10 cellular contexts compared by ENCODE assay signal in genomic region chr19:29524912-29525870, GRCh38. TPM values are rescaled to one million over a fixed set of nuclear protein-coding genes. Genes with fewer than 3 reads are reported as not detected.
DNase-seq lines count a peak whose midpoint lies in the region; ATAC-seq and TF ChIP-seq lines count a peak whose summit lies in the region.
"Had no signal": no experiment of that assay in that cellular context is flagged by ENCODE, and none has a peak within 500 bp of the region (broad histone marks: within the 10 kb centered on the region; RNA-seq: fewer than 3 reads in every experiment).

No MANE protein-coding gene starts in this region.

- POLR2A ChIA-PET in naive thymus-derived CD4-positive, alpha-beta T cell (lab: Charles Lee), result no interaction called here

- no peak for TF ChIP-seq CTCF in esophagus squamous epithelium (IDR thresholded peaks at IDR 0.05)

- H3K36me3 ChIP-seq in BLaER1 (no peaks in the 10 kb centered on the region), HUES6 (ENCODE audit: control insufficient read depth, insufficient read depth, low read length) (no peaks in the 10 kb centered on the region), esophagus squamous epithelium (no peaks in the 10 kb centered on the region)
- H3K36me3 ChIP-seq in naive thymus-derived CD4-positive, alpha-beta T cell (ENCODE audit: control insufficient read depth in 2 of 3, insufficient read depth in 3 of 3, low read length in 3 of 3), result no peaks in the 10 kb centered on the region

- CTCF ChIA-PET in naive thymus-derived CD4-positive, alpha-beta T cell (lab: Charles Lee), result no interaction called here

- H3K9ac ChIP-seq in BLaER1 (no peak overlapping the region), HUES6 (ENCODE audit: low read length) (peak overlapping the region; percentile 16)

- DNase-seq in caudate nucleus (lab: John Stamatoyannopoulos, UW) (peak in 39 of 61 donors; percentile 27 to 77 (median 60)), esophagus squamous epithelium (lab: John Stamatoyannopoulos, UW) (no peak), DMS153 (lab: John Stamatoyannopoulos, UW) (no peak)
- DNase-seq in naive thymus-derived CD4-positive, alpha-beta T cell, result no peak
- DNase-seq in activated effector memory CD4-positive, alpha-beta T cell treated with anti-CD3 and anti-CD28 coated beads, Interleukin-2, amount 50 U/mL, for 16 hours, result no peak
- DNase-seq: COR-L47 had no signal

- H3K9me3 ChIP-seq in BLaER1, result peaks cover 12% of the 10 kb centered on the region
- H3K9me3 ChIP-seq in HUES6 (ENCODE audit: control insufficient read depth, insufficient read depth, low read depth, low read length), result no peaks in the 10 kb centered on the region
- H3K9me3 ChIP-seq in naive thymus-derived CD4-positive, alpha-beta T cell (ENCODE audit: control insufficient read depth in 2 of 3, low read length in 3 of 3), result no peaks in the 10 kb centered on the region
- no peaks in the 10 kb centered on the region for H3K9me3 ChIP-seq in esophagus squamous epithelium

- H3K27ac ChIP-seq in BLaER1 (no peak overlapping the region), HUES6 (ENCODE audit: low read depth, low read length) (no peak overlapping the region), caudate nucleus (ENCODE audit: low read depth, low read length) (peak overlapping the region; percentile 82), esophagus squamous epithelium (no peak overlapping the region)
- no peak overlapping the region for H3K27ac ChIP-seq in naive thymus-derived CD4-positive, alpha-beta T cell (ENCODE audit: low read depth, low read length)

- H3K4me3 Mint-ChIP-seq in naive thymus-derived CD4-positive, alpha-beta T cell, result peak overlapping the region; percentile 27 to 87 (median 58)

- peaks cover 18 to 34% (median 23%) of the 10 kb centered on the region in 7 donors for H3K4me1 Mint-ChIP-seq in naive thymus-derived CD4-positive, alpha-beta T cell

- peaks cover 85% of the 10 kb centered on the region for H3K27me3 ChIP-seq in BLaER1
- H3K27me3 ChIP-seq in HUES6 (ENCODE audit: control insufficient read depth, insufficient read depth, low read length), result peaks cover 97% of the 10 kb centered on the region
- H3K27me3 ChIP-seq in naive thymus-derived CD4-positive, alpha-beta T cell (ENCODE audit: control insufficient read depth in 2 of 2, insufficient read depth in 2 of 2, low read length in 2 of 2), result peaks cover 4 to 14% of the 10 kb centered on the region in 2 donors
- peaks cover 14 to 100% (median 40%) of the 10 kb centered on the region in 4 donors for H3K27me3 ChIP-seq in esophagus squamous epithelium

- peak overlapping the region in 1 of 9 donors; percentile 42 for H3K27ac Mint-ChIP-seq in naive thymus-derived CD4-positive, alpha-beta T cell

- WGBS in esophagus squamous epithelium, 2 donors, result 3 to 40% methylated on average over 5 to 17 of the region's 84 CpGs

- H3K4me1 ChIP-seq in BLaER1, result peaks cover 25% of the 10 kb centered on the region
- peaks cover 26% of the 10 kb centered on the region; the same call in 1 of the 2 replicates for H3K4me1 ChIP-seq in HUES6 (ENCODE audit: control insufficient read depth, insufficient read depth, low read length)
- H3K4me1 ChIP-seq in naive thymus-derived CD4-positive, alpha-beta T cell (ENCODE audit: control insufficient read depth in 2 of 2, insufficient read depth in 2 of 2, low read length in 2 of 2), result peaks cover 5 to 8% of the 10 kb centered on the region in 2 donors
- peaks cover 30 to 54% (median 33%) of the 10 kb centered on the region in 3 donors for H3K4me1 ChIP-seq in esophagus squamous epithelium

- peak overlapping the region; percentile 32; the same call in 1 of the 2 replicates for H3K4me2 ChIP-seq in BLaER1

- intact Hi-C loops in naive thymus-derived CD4-positive, alpha-beta T cell (cut with micrococcal nuclease), result loop anchor here in 1 of 2 donors (5.0 to 10.0 kb wide), 6 partner anchors 58 to 1827 kb away; partner anchors contain the start of gene C19orf12
- intact Hi-C loops in esophagus squamous epithelium (cut with DNase I), result no loop called here

- ATAC-seq in naive thymus-derived CD4-positive, alpha-beta T cell, result no peak
- ATAC-seq in activated CD4-positive, CD25-positive, alpha-beta regulatory T cell treated with anti-CD3 and anti-CD28 coated beads, Interleukin-2, amount 50 U/mL, for 24 hours, result no peak

- H3K36me3 Mint-ChIP-seq in naive thymus-derived CD4-positive, alpha-beta T cell, result peaks cover 0 to 5% (median 0%) of the 10 kb centered on the region in 5 donors

- peaks cover 40% of the 10 kb centered on the region for H4K20me1 ChIP-seq in BLaER1

- H3K4me3 ChIP-seq in BLaER1 (no peak overlapping the region), HUES6 (ENCODE audit: low read depth, low read length) (peak overlapping the region; percentile 74), esophagus squamous epithelium (peak overlapping the region in 1 of 4 donors; percentile 46)
- H3K4me3 ChIP-seq in naive thymus-derived CD4-positive, alpha-beta T cell (ENCODE audit: low read length), result no peak overlapping the region

- peaks cover 0 to 5% (median 0%) of the 10 kb centered on the region in 11 donors for H3K9me3 Mint-ChIP-seq in naive thymus-derived CD4-positive, alpha-beta T cell

- no peak for TF ChIP-seq POLR2A in esophagus squamous epithelium (IDR thresholded peaks at IDR 0.05)

- peaks cover 45 to 73% (median 67%) of the 10 kb centered on the region in 5 donors for H3K27me3 Mint-ChIP-seq in naive thymus-derived CD4-positive, alpha-beta T cell

RNA-seq across cellular contexts. Expression of gene VSTM2B, which starts 0.6 kb away (rescaled TPM):
- total RNA-seq in naive thymus-derived CD4-positive, alpha-beta T cell, result under 1 TPM in 1 of 5 experiments, not detected in 4; 0.24 TPM
- not detected for polyA plus RNA-seq in naive thymus-derived CD4-positive, alpha-beta T cell
- total RNA-seq in esophagus squamous epithelium, result not detected
- total RNA-seq: myocyte had no signal

Comparison
In these comparisons a context has a peak if more than half of its experiments do, and no peak if none do; other contexts are left out.
1. DNase-seq: peak in caudate nucleus (39 of 61); none in naive thymus-derived CD4-positive, alpha-beta T cell (0 of 9), esophagus squamous epithelium (single experiment), activated effector memory CD4-positive, alpha-beta T cell treated with anti-CD3 and anti-CD28 coated beads, Interleukin-2, amount 50 U/mL, for 16 hours (single experiment) and DMS153 (single experiment).